1 cellular context compared by ENCODE assay signal in the genomic region with DNA sequence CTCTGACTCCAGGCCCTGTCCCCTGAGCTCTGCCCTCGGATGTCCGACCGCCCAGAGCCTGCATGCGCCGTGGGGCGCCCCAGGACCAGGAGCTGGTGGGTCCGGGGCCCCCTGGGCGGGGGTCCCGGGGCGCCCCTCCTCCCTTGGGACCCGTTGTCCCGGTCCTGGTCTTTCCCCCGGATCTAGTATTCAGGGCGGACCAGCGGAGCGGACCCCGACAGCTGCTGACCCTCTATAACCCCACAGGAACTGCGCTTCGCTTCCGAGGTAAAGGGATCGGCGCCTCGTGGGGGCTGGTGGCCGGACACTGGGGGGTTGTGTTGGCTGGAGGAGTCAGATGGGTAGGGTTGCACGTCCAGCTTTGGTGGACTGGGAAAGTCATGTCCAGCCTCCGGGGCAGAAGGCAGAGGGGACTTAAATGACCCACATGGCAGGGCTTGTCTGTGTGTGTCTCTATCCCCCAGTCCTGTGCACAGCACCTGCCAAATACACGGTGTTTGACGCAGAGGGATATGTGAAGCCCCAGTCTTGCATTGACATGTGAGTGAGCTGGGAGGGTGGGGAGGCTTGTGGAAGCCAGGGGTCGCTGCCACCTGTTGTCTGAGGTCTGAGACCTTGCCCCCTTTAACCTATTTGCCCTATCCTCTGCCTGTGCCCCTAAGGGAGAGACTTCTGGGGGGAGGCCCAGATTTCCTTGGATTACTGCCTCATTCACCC.
A peak's percentile ranks its signal among the peaks of the same experiment; 100 is the strongest.
TF ChIP-seq lines count a peak whose summit lies in the region.

No MANE protein-coding gene starts in this region.

TF ChIP-seq in K562, 482 proteins besides CTCF, POLR2A, EP300 and RAD21 (continues in another document):
- no peak for TF ChIP-seq MEF2D (tag; conservative IDR thresholded peaks at IDR 0.05; ENCODE audit: low read depth)
- TF ChIP-seq ILF3 (IDR thresholded peaks at IDR 0.05; ENCODE audit: borderline replicate concordance) = no peak
- TF ChIP-seq ZSCAN32 (CRISPR knock-in tag; IDR thresholded peaks at IDR 0.05) = no peak
- TF ChIP-seq, protein P1, sequence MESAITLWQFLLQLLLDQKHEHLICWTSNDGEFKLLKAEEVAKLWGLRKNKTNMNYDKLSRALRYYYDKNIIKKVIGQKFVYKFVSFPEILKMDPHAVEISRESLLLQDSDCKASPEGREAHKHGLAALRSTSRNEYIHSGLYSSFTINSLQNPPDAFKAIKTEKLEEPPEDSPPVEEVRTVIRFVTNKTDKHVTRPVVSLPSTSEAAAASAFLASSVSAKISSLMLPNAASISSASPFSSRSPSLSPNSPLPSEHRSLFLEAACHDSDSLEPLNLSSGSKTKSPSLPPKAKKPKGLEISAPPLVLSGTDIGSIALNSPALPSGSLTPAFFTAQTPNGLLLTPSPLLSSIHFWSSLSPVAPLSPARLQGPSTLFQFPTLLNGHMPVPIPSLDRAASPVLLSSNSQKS (CRISPR knock-in tag; IDR thresholded peaks at IDR 0.05) = no peak
- no peak for TF ChIP-seq SUPT5H (IDR thresholded peaks at IDR 0.05)
- no peak for TF ChIP-seq ZNF347 (CRISPR knock-in tag; IDR thresholded peaks at IDR 0.05; ENCODE audit: low read depth)
- no peak for TF ChIP-seq XRCC3 (IDR thresholded peaks at IDR 0.05)
- TF ChIP-seq KLF1 (tag; IDR thresholded peaks at IDR 0.05) = no peak
- TF ChIP-seq POLR3A (IDR thresholded peaks at IDR 0.05; ENCODE audit: borderline replicate concordance, extremely low read depth, insufficient read depth, insufficient read length) = no peak
- 0 out of 4 replicates have a peak, but pooled peaks of 1 of the 2 experiments have one; percentile 17 for TF ChIP-seq HDAC1 (IDR thresholded peaks at IDR 0.05)
- TF ChIP-seq ZNF23 (CRISPR knock-in tag; IDR thresholded peaks at IDR 0.05) = no peak
- TF ChIP-seq SP2 (IDR thresholded peaks at IDR 0.05; ENCODE audit: extremely low read depth, low read depth, low read length, poor library complexity, severe bottlenecking) = no peak
- TF ChIP-seq RB1 (IDR thresholded peaks at IDR 0.05; ENCODE audit: low read depth) = no peak
- TF ChIP-seq, protein P2, sequence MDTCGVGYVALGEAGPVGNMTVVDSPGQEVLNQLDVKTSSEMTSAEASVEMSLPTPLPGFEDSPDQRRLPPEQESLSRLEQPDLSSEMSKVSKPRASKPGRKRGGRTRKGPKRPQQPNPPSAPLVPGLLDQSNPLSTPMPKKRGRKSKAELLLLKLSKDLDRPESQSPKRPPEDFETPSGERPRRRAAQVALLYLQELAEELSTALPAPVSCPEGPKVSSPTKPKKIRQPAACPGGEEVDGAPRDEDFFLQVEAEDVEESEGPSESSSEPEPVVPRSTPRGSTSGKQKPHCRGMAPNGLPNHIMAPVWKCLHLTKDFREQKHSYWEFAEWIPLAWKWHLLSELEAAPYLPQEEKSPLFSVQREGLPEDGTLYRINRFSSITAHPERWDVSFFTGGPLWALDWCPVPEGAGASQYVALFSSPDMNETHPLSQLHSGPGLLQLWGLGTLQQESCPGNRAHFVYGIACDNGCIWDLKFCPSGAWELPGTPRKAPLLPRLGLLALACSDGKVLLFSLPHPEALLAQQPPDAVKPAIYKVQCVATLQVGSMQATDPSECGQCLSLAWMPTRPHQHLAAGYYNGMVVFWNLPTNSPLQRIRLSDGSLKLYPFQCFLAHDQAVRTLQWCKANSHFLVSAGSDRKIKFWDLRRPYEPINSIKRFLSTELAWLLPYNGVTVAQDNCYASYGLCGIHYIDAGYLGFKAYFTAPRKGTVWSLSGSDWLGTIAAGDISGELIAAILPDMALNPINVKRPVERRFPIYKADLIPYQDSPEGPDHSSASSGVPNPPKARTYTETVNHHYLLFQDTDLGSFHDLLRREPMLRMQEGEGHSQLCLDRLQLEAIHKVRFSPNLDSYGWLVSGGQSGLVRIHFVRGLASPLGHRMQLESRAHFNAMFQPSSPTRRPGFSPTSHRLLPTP (IDR thresholded peaks at IDR 0.05; ENCODE audit: borderline replicate concordance, extremely low read depth, insufficient read length) = no peak
- TF ChIP-seq RAD51 (IDR thresholded peaks at IDR 0.05; ENCODE audit: borderline replicate concordance, low read depth) = no peak
- no peak for TF ChIP-seq XRCC5 (IDR thresholded peaks at IDR 0.05; ENCODE audit: low read depth, low read length)
- no peak for TF ChIP-seq BCOR (IDR thresholded peaks at IDR 0.05)
- no peak for TF ChIP-seq PCBP1 (IDR thresholded peaks at IDR 0.05; ENCODE audit: low read depth, low read length, poor library complexity, severe bottlenecking)
- TF ChIP-seq, protein P3, sequence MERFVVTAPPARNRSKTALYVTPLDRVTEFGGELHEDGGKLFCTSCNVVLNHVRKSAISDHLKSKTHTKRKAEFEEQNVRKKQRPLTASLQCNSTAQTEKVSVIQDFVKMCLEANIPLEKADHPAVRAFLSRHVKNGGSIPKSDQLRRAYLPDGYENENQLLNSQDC (CRISPR knock-in tag; IDR thresholded peaks at IDR 0.05) = no peak
- no peak for TF ChIP-seq SMARCB1 (IDR thresholded peaks at IDR 0.05; ENCODE audit: insufficient read length, low read depth)
- TF ChIP-seq, protein P4, sequence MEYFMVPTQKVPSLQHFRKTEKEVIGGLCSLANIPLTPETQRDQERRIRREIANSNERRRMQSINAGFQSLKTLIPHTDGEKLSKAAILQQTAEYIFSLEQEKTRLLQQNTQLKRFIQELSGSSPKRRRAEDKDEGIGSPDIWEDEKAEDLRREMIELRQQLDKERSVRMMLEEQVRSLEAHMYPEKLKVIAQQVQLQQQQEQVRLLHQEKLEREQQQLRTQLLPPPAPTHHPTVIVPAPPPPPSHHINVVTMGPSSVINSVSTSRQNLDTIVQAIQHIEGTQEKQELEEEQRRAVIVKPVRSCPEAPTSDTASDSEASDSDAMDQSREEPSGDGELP (CRISPR knock-in tag; IDR thresholded peaks at IDR 0.05; ENCODE audit: borderline replicate concordance) = peak; percentile 54; the same call in 1 of the 2 replicates
- no peak for TF ChIP-seq ZNF41 (CRISPR knock-in tag; conservative IDR thresholded peaks at IDR 0.05)
- TF ChIP-seq ZC3H4 (CRISPR knock-in tag; IDR thresholded peaks at IDR 0.05; ENCODE audit: borderline replicate concordance) = no peak
- TF ChIP-seq TCFL5 (CRISPR knock-in tag; conservative IDR thresholded peaks at IDR 0.05) = no peak
- TF ChIP-seq, protein P5, sequence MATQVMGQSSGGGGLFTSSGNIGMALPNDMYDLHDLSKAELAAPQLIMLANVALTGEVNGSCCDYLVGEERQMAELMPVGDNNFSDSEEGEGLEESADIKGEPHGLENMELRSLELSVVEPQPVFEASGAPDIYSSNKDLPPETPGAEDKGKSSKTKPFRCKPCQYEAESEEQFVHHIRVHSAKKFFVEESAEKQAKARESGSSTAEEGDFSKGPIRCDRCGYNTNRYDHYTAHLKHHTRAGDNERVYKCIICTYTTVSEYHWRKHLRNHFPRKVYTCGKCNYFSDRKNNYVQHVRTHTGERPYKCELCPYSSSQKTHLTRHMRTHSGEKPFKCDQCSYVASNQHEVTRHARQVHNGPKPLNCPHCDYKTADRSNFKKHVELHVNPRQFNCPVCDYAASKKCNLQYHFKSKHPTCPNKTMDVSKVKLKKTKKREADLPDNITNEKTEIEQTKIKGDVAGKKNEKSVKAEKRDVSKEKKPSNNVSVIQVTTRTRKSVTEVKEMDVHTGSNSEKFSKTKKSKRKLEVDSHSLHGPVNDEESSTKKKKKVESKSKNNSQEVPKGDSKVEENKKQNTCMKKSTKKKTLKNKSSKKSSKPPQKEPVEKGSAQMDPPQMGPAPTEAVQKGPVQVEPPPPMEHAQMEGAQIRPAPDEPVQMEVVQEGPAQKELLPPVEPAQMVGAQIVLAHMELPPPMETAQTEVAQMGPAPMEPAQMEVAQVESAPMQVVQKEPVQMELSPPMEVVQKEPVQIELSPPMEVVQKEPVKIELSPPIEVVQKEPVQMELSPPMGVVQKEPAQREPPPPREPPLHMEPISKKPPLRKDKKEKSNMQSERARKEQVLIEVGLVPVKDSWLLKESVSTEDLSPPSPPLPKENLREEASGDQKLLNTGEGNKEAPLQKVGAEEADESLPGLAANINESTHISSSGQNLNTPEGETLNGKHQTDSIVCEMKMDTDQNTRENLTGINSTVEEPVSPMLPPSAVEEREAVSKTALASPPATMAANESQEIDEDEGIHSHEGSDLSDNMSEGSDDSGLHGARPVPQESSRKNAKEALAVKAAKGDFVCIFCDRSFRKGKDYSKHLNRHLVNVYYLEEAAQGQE (CRISPR knock-in tag; IDR thresholded peaks at IDR 0.05; ENCODE audit: low read depth) = no peak
- TF ChIP-seq TEAD2 (tag; IDR thresholded peaks at IDR 0.05) = no peak
- TF ChIP-seq NFIC (IDR thresholded peaks at IDR 0.05) = no peak; the same call in 1 of the 2 replicates
- no peak for TF ChIP-seq RFX5 (IDR thresholded peaks at IDR 0.05; ENCODE audit: low read depth, low read length)
- peak; percentile 95 for TF ChIP-seq ZBTB7A (IDR thresholded peaks at IDR 0.05; ENCODE audit: borderline replicate concordance, control insufficient read depth, low read depth, low read length)
- TF ChIP-seq RBBP5 (IDR thresholded peaks at IDR 0.05; ENCODE audit: borderline replicate concordance, insufficient read depth, low read length, poor library complexity, severe bottlenecking) = peak; percentile 19
- TF ChIP-seq ZNF764 (CRISPR knock-in tag; IDR thresholded peaks at IDR 0.05; ENCODE audit: low read depth) = peak; percentile 94
- 0 out of 4 replicates have a peak, but pooled peaks of 1 of the 2 experiments have one; percentile 32 for TF ChIP-seq MAZ (CRISPR knock-in tag; conservative IDR thresholded peaks at IDR 0.05 in 1 of 2, IDR thresholded peaks at IDR 0.05 in 1 of 2)
- no peak for TF ChIP-seq ZNF263 (CRISPR knock-in tag; IDR thresholded peaks at IDR 0.05; ENCODE audit: borderline replicate concordance)
- TF ChIP-seq, protein P6, sequence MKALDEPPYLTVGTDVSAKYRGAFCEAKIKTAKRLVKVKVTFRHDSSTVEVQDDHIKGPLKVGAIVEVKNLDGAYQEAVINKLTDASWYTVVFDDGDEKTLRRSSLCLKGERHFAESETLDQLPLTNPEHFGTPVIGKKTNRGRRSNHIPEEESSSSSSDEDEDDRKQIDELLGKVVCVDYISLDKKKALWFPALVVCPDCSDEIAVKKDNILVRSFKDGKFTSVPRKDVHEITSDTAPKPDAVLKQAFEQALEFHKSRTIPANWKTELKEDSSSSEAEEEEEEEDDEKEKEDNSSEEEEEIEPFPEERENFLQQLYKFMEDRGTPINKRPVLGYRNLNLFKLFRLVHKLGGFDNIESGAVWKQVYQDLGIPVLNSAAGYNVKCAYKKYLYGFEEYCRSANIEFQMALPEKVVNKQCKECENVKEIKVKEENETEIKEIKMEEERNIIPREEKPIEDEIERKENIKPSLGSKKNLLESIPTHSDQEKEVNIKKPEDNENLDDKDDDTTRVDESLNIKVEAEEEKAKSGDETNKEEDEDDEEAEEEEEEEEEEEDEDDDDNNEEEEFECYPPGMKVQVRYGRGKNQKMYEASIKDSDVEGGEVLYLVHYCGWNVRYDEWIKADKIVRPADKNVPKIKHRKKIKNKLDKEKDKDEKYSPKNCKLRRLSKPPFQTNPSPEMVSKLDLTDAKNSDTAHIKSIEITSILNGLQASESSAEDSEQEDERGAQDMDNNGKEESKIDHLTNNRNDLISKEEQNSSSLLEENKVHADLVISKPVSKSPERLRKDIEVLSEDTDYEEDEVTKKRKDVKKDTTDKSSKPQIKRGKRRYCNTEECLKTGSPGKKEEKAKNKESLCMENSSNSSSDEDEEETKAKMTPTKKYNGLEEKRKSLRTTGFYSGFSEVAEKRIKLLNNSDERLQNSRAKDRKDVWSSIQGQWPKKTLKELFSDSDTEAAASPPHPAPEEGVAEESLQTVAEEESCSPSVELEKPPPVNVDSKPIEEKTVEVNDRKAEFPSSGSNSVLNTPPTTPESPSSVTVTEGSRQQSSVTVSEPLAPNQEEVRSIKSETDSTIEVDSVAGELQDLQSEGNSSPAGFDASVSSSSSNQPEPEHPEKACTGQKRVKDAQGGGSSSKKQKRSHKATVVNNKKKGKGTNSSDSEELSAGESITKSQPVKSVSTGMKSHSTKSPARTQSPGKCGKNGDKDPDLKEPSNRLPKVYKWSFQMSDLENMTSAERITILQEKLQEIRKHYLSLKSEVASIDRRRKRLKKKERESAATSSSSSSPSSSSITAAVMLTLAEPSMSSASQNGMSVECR (CRISPR knock-in tag; IDR thresholded peaks at IDR 0.05) = no peak
